In genomic region chr11:63762662-63763505, GRCh38 we compare ENCODE assay signal across 9 cellular contexts. TPM values are rescaled to one million over a fixed set of nuclear protein-coding genes. Genes with fewer than 3 reads are reported as not detected.
DNase-seq lines count a peak whose midpoint lies in the region; ATAC-seq, FAIRE-seq and TF ChIP-seq lines count a peak whose summit lies in the region.
"Had no signal": no experiment of that assay in that cellular context is flagged by ENCODE, and none has a peak within 500 bp of the region (broad histone marks: within the 10 kb centered on the region; RNA-seq: fewer than 3 reads in every experiment).

No MANE protein-coding gene starts in this region.

- no peaks in the 10 kb centered on the region for H3K36me3 ChIP-seq in bronchial epithelial cell (ENCODE audit: control insufficient read depth, insufficient read depth, low read length)

- peak overlapping the region; percentile 25 for H3K4me3 ChIP-seq in bronchial epithelial cell (ENCODE audit: low read depth, low read length)
- H3K4me3 ChIP-seq in skeletal muscle cell (ENCODE audit: low read depth, low read length), result peak overlapping the region; percentile 38

- no peak for TF ChIP-seq CTCF in bronchial epithelial cell (IDR thresholded peaks at IDR 0.05; ENCODE audit: insufficient read depth, low read length, severe bottlenecking)

- in situ Hi-C loops in KBM-7 (cut with MboI; ENCODE audit: low pct_unique_long_range_greater_than_20kb, low sequenced_read_pairs), result no loop called here

- FAIRE-seq in bronchial epithelial cell (lab: Jason Lieb, UNC), result no peak

- no peaks in the 10 kb centered on the region for H3K27me3 ChIP-seq in bronchial epithelial cell (ENCODE audit: control insufficient read depth, insufficient read depth, low read length)

- no peak for ATAC-seq in HG03442 (IDR thresholded peaks at IDR 0.05; ENCODE audit: unreplicated experiment)
- ATAC-seq in GM18519 (IDR thresholded peaks at IDR 0.05; ENCODE audit: low FRiP score, unreplicated experiment), result no peak

- DNase-seq in HCEC 1CT, result peak; percentile 28
- no peak for DNase-seq in bronchial epithelial cell (ENCODE audit: low read depth)
- DNase-seq in iPS-NIHi7 (ENCODE audit: extremely low spot score), result peak; percentile 57
- DNase-seq in skeletal muscle cell (ENCODE audit: low read depth), result no peak
- DNase-seq in KBM-7, result no peak
- no peak for DNase-seq in NCI-H345 (lab: John Stamatoyannopoulos, UW)
- DNase-seq: RPMI8226 had no signal

RNA-seq across cellular contexts. Expression of gene ZFTA, which starts 5.7 kb away (rescaled TPM):
- total RNA-seq in bronchial epithelial cell, result 2.4 and 2.9 TPM in 2 replicates

RNA-seq across cellular contexts. Expression of gene SPINDOC, which starts 50.4 kb away (rescaled TPM):
- total RNA-seq in bronchial epithelial cell, result 3.4 and 6.7 TPM in 2 replicates

Comparison
In these comparisons a context has a peak if more than half of its experiments do, and no peak if none do; other contexts are left out.
1. DNase-seq: peak in HCEC 1CT (single experiment) and iPS-NIHi7 (single experiment); none in bronchial epithelial cell (single experiment), skeletal muscle cell (single experiment), KBM-7 (single experiment) and NCI-H345 (single experiment).